In the genomic region with DNA sequence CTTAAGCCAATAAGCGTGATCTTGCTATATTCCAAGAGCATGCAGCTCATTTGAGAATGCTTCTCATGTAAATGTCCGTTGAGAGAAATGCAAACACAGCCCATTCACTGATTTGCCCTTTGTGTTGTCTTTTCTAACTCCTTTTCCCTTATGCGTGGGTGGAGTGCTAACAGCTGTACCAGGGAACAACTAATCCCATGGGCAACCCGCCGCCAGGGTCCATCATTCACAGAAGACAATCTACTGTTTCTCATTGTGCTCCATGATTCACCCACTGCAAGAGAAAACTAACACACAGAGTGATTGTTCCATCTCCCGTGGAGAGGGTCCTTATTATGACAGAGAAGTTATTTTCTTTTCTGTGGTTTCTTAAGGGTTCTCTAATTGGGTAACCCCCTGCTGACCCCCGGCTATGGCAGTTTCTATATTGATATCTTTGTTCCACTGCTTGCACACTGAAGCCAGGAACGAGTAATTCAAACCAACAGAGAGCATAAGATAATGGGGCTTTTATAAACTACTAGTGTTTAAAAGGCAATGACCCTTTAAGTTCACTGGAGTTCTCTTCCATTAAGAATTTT, we compare ENCODE assay signal across 14 cellular contexts.
DNase-seq lines count a peak whose midpoint lies in the region; ATAC-seq and TF ChIP-seq lines count a peak whose summit lies in the region.
"Had no signal": no experiment of that assay in that cellular context is flagged by ENCODE, and none has a peak within 500 bp of the region (broad histone marks: within the 10 kb centered on the region; RNA-seq: fewer than 3 reads in every experiment).

No MANE protein-coding gene starts in this region.

- H3F3A ChIP-seq in neural progenitor cell (ENCODE audit: low read depth) = peaks cover 11% of the 10 kb centered on the region

- TF ChIP-seq CTCF in neural progenitor cell (IDR thresholded peaks at IDR 0.05) = no peak

- H3K27ac ChIP-seq in neural progenitor cell = no peak overlapping the region

- no peaks in the 10 kb centered on the region for H3K36me3 ChIP-seq in neural progenitor cell

- H3K4me3 ChIP-seq in neural progenitor cell = no peak overlapping the region

- H3K4me3 Mint-ChIP-seq in neural progenitor cell = no peak overlapping the region
- no peak overlapping the region for H3K4me3 Mint-ChIP-seq in activated CD8-positive, alpha-beta T cell treated with anti-CD3 and anti-CD28 coated beads, Interleukin-2, amount 10 ng/mL, durations not matched to agents 7 days and 5 days
- H3K4me3 Mint-ChIP-seq: activated naive CD8-positive, alpha-beta T cell had no signal

- H4K20me1 ChIP-seq in neural progenitor cell (ENCODE audit: low read depth) = no peaks in the 10 kb centered on the region

- no peaks in the 10 kb centered on the region for H3K27me3 ChIP-seq in neural progenitor cell

- no peak overlapping the region for H3K9ac ChIP-seq in neural progenitor cell

- no peaks in the 10 kb centered on the region for H3K9me3 ChIP-seq in neural progenitor cell (ENCODE audit: low read depth)

- ATAC-seq in GM18909 (IDR thresholded peaks at IDR 0.05; ENCODE audit: poor library complexity, unreplicated experiment) (no peak), HG03175 (IDR thresholded peaks at IDR 0.05; ENCODE audit: unreplicated experiment) (no peak)
- ATAC-seq in activated CD8-positive, alpha-beta T cell treated with anti-CD3 and anti-CD28 coated beads, Interleukin-2, amount 10 ng/mL, durations not matched to agents 7 days and 5 days = no peak
- ATAC-seq: SK-N-SH treated with all-trans-retinoic acid at 6 μM for 48 hours; stimulated activated naive CD8-positive, alpha-beta T cell treated with anti-CD3 and anti-CD28 coated beads, Interleukin-15, Interleukin-2, amounts not matched to agents 100 U/mL and 50 U/mL, for 24 hours had no signal

- H3K4me2 ChIP-seq in neural progenitor cell = peak overlapping the region; percentile 38

- POLR2A ChIA-PET in activated CD8-positive, alpha-beta T cell treated with anti-CD3 and anti-CD28 coated beads, Interleukin-2, amount 10 ng/mL, durations not matched to agents 7 days and 5 days (lab: Charles Lee) = no interaction called here

- CTCF ChIA-PET in activated CD8-positive, alpha-beta T cell treated with anti-CD3 and anti-CD28 coated beads, Interleukin-2, amount 10 ng/mL, durations not matched to agents 7 days and 5 days (lab: Charles Lee) = no interaction called here

- H2AFZ ChIP-seq in neural progenitor cell (replicated peaks) = no peak overlapping the region

- no peaks in the 10 kb centered on the region for H3K9me3 Mint-ChIP-seq in neural progenitor cell
- H3K9me3 Mint-ChIP-seq in activated CD8-positive, alpha-beta T cell treated with anti-CD3 and anti-CD28 coated beads, Interleukin-2, amount 10 ng/mL, durations not matched to agents 7 days and 5 days (ENCODE audit: insufficient read depth) = peaks cover 4% of the 10 kb centered on the region

- no peaks in the 10 kb centered on the region for H3K36me3 Mint-ChIP-seq in neural progenitor cell
- H3K36me3 Mint-ChIP-seq in activated CD8-positive, alpha-beta T cell treated with anti-CD3 and anti-CD28 coated beads, Interleukin-2, amount 10 ng/mL, durations not matched to agents 7 days and 5 days (ENCODE audit: low read depth) = no peaks in the 10 kb centered on the region
- H3K36me3 Mint-ChIP-seq: activated naive CD8-positive, alpha-beta T cell had no signal

- peak; percentile 55 for DNase-seq in DMS153 treated with DMSO at 0.1 percent for 48 hours (lab: John Stamatoyannopoulos, UW; ENCODE audit: unreplicated experiment)
- peak; percentile 51 to 57 for DNase-seq in NCI-H1930 (lab: John Stamatoyannopoulos, UW)
- peak; percentile 82 for DNase-seq in astrocyte of the hippocampus (ENCODE audit: low read depth, low spot score)
- DNase-seq in neural progenitor cell (ENCODE audit: low spot score) = peak; percentile 34
- no peak for DNase-seq in activated CD8-positive, alpha-beta T cell treated with anti-CD3 and anti-CD28 coated beads, Interleukin-2, amount 10 ng/mL, durations not matched to agents 7 days and 5 days
- no peak for DNase-seq in HK-2 (ENCODE audit: unreplicated experiment)
- DNase-seq: activated CD4-positive, alpha-beta T cell treated with anti-CD3 and anti-CD28 coated beads, Interleukin-2, amount 50 U/mL, for 1 hour; HCEC 1CT; NCI-H2171 treated with DMSO at 0.1 percent for 48 hours; stimulated activated naive CD8-positive, alpha-beta T cell treated with anti-CD3 and anti-CD28 coated beads, Interleukin-15, Interleukin-2, amounts not matched to agents 100 U/mL and 50 U/mL, for 24 hours had no signal

- H3K27ac Mint-ChIP-seq in neural progenitor cell = no peak overlapping the region
- H3K27ac Mint-ChIP-seq in activated CD8-positive, alpha-beta T cell treated with anti-CD3 and anti-CD28 coated beads, Interleukin-2, amount 10 ng/mL, durations not matched to agents 7 days and 5 days = no peak overlapping the region
- H3K27ac Mint-ChIP-seq: activated naive CD8-positive, alpha-beta T cell had no signal

- peaks cover 10% of the 10 kb centered on the region for H3K4me1 ChIP-seq in neural progenitor cell

- H3K27me3 Mint-ChIP-seq in neural progenitor cell (ENCODE audit: insufficient read depth, low read depth) = peaks cover 18% of the 10 kb centered on the region
- H3K27me3 Mint-ChIP-seq in activated CD8-positive, alpha-beta T cell treated with anti-CD3 and anti-CD28 coated beads, Interleukin-2, amount 10 ng/mL, durations not matched to agents 7 days and 5 days (ENCODE audit: low read depth) = no peaks in the 10 kb centered on the region
- H3K27me3 Mint-ChIP-seq: activated naive CD8-positive, alpha-beta T cell had no signal

- peaks cover 11% of the 10 kb centered on the region for H3K4me1 Mint-ChIP-seq in neural progenitor cell
- no peaks in the 10 kb centered on the region for H3K4me1 Mint-ChIP-seq in activated CD8-positive, alpha-beta T cell treated with anti-CD3 and anti-CD28 coated beads, Interleukin-2, amount 10 ng/mL, durations not matched to agents 7 days and 5 days (ENCODE audit: low read depth)

- no peaks in the 10 kb centered on the region for H3K79me2 ChIP-seq in neural progenitor cell (ENCODE audit: low read depth)

Comparison
In these comparisons a context has a peak if more than half of its experiments do, and no peak if none do; other contexts are left out.
1. DNase-seq: peak in DMS153 treated with DMSO at 0.1 percent for 48 hours (single experiment), NCI-H1930 (2 of 2), astrocyte of the hippocampus (single experiment) and neural progenitor cell (single experiment); none in activated CD8-positive, alpha-beta T cell treated with anti-CD3 and anti-CD28 coated beads, Interleukin-2, amount 10 ng/mL, durations not matched to agents 7 days and 5 days (single experiment) and HK-2 (single experiment).